8 cellular contexts compared by ENCODE assay signal in the genomic region with DNA sequence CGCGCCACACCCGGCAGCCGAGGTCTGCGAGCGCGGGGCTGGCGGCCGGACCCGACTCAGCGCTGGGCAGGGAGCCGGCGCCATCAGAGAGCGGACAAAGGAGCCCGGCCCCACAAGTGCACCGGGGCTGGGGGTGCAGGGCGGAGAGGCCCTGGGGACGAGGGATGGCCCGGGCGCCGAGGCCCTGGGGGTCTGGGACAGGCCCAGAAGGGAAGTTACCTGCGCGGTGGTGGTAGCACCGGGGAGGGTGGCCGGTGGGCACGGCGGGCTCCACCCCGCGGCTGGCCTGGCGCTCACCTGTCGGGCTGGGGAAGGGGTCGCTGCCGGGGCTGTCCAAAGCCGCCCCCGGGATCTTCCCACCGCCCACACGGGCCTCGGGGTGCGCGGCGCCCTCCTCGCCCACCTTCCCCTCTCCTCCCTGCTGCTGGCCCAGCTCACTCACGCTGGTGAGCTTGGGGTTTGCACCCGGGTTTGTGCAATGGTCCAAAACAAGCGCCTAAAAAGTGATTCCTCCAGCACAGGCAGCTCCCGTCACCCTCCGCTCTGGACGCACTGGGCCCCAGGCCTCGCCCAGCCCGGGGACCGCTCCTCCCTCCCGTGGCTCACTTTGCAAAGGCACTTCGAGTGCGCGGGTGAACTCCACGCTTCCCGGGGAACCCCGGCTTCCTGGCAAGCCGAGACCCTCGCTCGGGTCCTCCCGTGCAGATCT. TPM values are rescaled to one million over a fixed set of nuclear protein-coding genes. Genes with fewer than 3 reads are reported as not detected.
DNase-seq lines count a peak whose midpoint lies in the region; ATAC-seq, FAIRE-seq and TF ChIP-seq lines count a peak whose summit lies in the region.

A gene with protein sequence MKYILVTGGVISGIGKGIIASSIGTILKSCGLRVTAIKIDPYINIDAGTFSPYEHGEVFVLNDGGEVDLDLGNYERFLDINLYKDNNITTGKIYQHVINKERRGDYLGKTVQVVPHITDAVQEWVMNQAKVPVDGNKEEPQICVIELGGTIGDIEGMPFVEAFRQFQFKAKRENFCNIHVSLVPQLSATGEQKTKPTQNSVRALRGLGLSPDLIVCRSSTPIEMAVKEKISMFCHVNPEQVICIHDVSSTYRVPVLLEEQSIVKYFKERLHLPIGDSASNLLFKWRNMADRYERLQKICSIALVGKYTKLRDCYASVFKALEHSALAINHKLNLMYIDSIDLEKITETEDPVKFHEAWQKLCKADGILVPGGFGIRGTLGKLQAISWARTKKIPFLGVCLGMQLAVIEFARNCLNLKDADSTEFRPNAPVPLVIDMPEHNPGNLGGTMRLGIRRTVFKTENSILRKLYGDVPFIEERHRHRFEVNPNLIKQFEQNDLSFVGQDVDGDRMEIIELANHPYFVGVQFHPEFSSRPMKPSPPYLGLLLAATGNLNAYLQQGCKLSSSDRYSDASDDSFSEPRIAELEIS (minus strand): TSS at position 554 of the 709 bp plus-strand sequence. CDS start 9,767 bp downstream, outside the sequence.

- H3K4me1 Mint-ChIP-seq in activated CD4-positive, alpha-beta T cell treated with anti-CD3 and anti-CD28 coated beads, Interleukin-2, amount 10 ng/mL, durations not matched to agents 24 days and 14 days: peaks cover 15% of the 10 kb centered on the region

- no peaks in the 10 kb centered on the region for H3K9me3 Mint-ChIP-seq in activated CD4-positive, alpha-beta T cell treated with anti-CD3 and anti-CD28 coated beads, Interleukin-2, amount 10 ng/mL, durations not matched to agents 24 days and 14 days

- H3K36me3 ChIP-seq in duodenal mucosa (ENCODE audit: control insufficient read depth in 1 of 2, insufficient read depth in 2 of 2, low read length in 2 of 2): no peaks in the 10 kb centered on the region
- H3K36me3 ChIP-seq in right lobe of liver: no peaks in the 10 kb centered on the region

- POLR2A ChIA-PET in A549 (lab: Yijun Ruan, JAX): interaction anchor here (0.5 to 2.2 kb wide), 5 partner anchors 8 to 1037 kb away, joined by 3 to 11 read pairs (median 3); no protein-coding TSS in a partner anchor

- H3K4me1 ChIP-seq in A549 (no peaks in the 10 kb centered on the region), duodenal mucosa (ENCODE audit: control insufficient read depth in 1 of 2, insufficient read depth in 2 of 2, low read length in 2 of 2) (peaks cover 0 to 4% of the 10 kb centered on the region in 2 donors), right lobe of liver (no peaks in the 10 kb centered on the region)

- H3K9me3 ChIP-seq in A549 (no peaks in the 10 kb centered on the region), duodenal mucosa (ENCODE audit: control insufficient read depth in 1 of 2, low read length in 2 of 2) (no peaks in the 10 kb centered on the region), right lobe of liver (no peaks in the 10 kb centered on the region)

- CTCF ChIA-PET in A549 (lab: Yijun Ruan, JAX): interaction anchor here (0.7 to 1.0 kb wide), 3 partner anchors 10 to 22 kb away, joined by 3 to 4 read pairs (median 3); no protein-coding TSS in a partner anchor

- H3K27me3 ChIP-seq in duodenal mucosa (ENCODE audit: control insufficient read depth in 1 of 2, insufficient read depth in 2 of 2, low read length in 2 of 2) (no peaks in the 10 kb centered on the region), right lobe of liver (no peaks in the 10 kb centered on the region)

- no peaks in the 10 kb centered on the region for H3K27me3 Mint-ChIP-seq in activated CD4-positive, alpha-beta T cell treated with anti-CD3 and anti-CD28 coated beads, Interleukin-2, amount 10 ng/mL, durations not matched to agents 24 days and 14 days

- TF ChIP-seq CTCF in A549 (IDR thresholded peaks at IDR 0.05) (no peak), right lobe of liver (IDR thresholded peaks at IDR 0.05) (no peak)

- DNase-seq in A549 (ENCODE audit: low read depth in 1 of 2, low spot score in 1 of 2) (peak; percentile 69 to 79), NCI-H2171 (lab: John Stamatoyannopoulos, UW) (peak; percentile 22), right lobe of liver (peak; percentile 70 to 81 (median 73))
- DNase-seq in activated CD4-positive, alpha-beta T cell treated with anti-CD3 and anti-CD28 coated beads, Interleukin-2, amount 10 ng/mL, durations not matched to agents 24 days and 14 days: peak; percentile 85
- peak in 2 of 3 experiments; percentile 1 to 7 for DNase-seq in stimulated activated CD4-positive, alpha-beta T cell treated with anti-CD3 and anti-CD28 coated beads, TNF-alpha, amount 100 ng/mL, for 4 hours (ENCODE audit: low read depth in 3 of 3)

- H3K36me3 Mint-ChIP-seq in activated CD4-positive, alpha-beta T cell treated with anti-CD3 and anti-CD28 coated beads, Interleukin-2, amount 10 ng/mL, durations not matched to agents 24 days and 14 days (ENCODE audit: low read depth): peaks cover 3% of the 10 kb centered on the region

- ATAC-seq in A549: peak; percentile 96 to 98
- peak; percentile 93 for ATAC-seq in GM18498 (IDR thresholded peaks at IDR 0.05; ENCODE audit: unreplicated experiment)
- peak; percentile 81 for ATAC-seq in HG02852 (IDR thresholded peaks at IDR 0.05; ENCODE audit: unreplicated experiment)
- peak; percentile 88 to 96 (median 92) for ATAC-seq in right lobe of liver

- TF ChIP-seq EP300 in A549 (IDR thresholded peaks at IDR 0.05): no peak

- peak within 1 kb of the TSS; percentile 81 for H3K27ac Mint-ChIP-seq in activated CD4-positive, alpha-beta T cell treated with anti-CD3 and anti-CD28 coated beads, Interleukin-2, amount 10 ng/mL, durations not matched to agents 24 days and 14 days

- intact Hi-C loops in activated CD4-positive, alpha-beta T cell treated with anti-CD3 and anti-CD28 coated beads, Interleukin-2, amount 10 ng/mL, durations not matched to agents 24 days and 14 days (cut with micrococcal nuclease): loop anchor here (10.0 kb wide), 2 partner anchors 857 to 917 kb away; a partner anchor contains a TSS
- intact Hi-C loops in right lobe of liver (cut with DNase I): no loop called here

- TF ChIP-seq POLR2A in A549 (IDR thresholded peaks at IDR 0.05; ENCODE audit: low read length) (peak; percentile 67), right lobe of liver (IDR thresholded peaks at IDR 0.05) (peak; percentile 69)

- FAIRE-seq in A549 (lab: Jason Lieb, UNC): peak; percentile 67

- peak within 1 kb of the TSS; percentile 89 for H3K4me3 Mint-ChIP-seq in activated CD4-positive, alpha-beta T cell treated with anti-CD3 and anti-CD28 coated beads, Interleukin-2, amount 10 ng/mL, durations not matched to agents 24 days and 14 days

- H3K4me2 ChIP-seq in A549: peak within 1 kb of the TSS; percentile 94

- H3K4me3 ChIP-seq in A549: peak within 1 kb of the TSS; percentile 98
- peak within 1 kb of the TSS; percentile 72 to 78 for H3K4me3 ChIP-seq in duodenal mucosa (ENCODE audit: low read depth in 1 of 2, low read length in 2 of 2)
- peak within 1 kb of the TSS; percentile 62 to 69 (median 66) for H3K4me3 ChIP-seq in right lobe of liver

- peak within 1 kb of the TSS; percentile 68 to 84 for H3K9ac ChIP-seq in duodenal mucosa (ENCODE audit: low read depth in 1 of 2, low read length in 2 of 2)

- TF ChIP-seq RAD21 in A549 (conservative IDR thresholded peaks at IDR 0.05 in 1 of 2, IDR thresholded peaks at IDR 0.05 in 1 of 2): no peak

- H3K27ac ChIP-seq in A549 (peak within 1 kb of the TSS; percentile 97), duodenal mucosa (ENCODE audit: low read depth, low read length) (peak within 1 kb of the TSS; percentile 32), right lobe of liver (peak within 1 kb of the TSS; percentile 73 to 92 (median 86))

- 1% methylated on average over 14 of the region's 62 CpGs for WGBS in A549 (ENCODE audit: missing lambda C conversion rate)
- WGBS in right lobe of liver (ENCODE audit: insufficient coverage, low coverage, low lambda C conversion rate, missing lambda C conversion rate): 1% methylated on average over 12 of the region's 62 CpGs

TF ChIP-seq in A549, 52 proteins besides CTCF, POLR2A, EP300 and RAD21:
- TF ChIP-seq, protein P1, sequence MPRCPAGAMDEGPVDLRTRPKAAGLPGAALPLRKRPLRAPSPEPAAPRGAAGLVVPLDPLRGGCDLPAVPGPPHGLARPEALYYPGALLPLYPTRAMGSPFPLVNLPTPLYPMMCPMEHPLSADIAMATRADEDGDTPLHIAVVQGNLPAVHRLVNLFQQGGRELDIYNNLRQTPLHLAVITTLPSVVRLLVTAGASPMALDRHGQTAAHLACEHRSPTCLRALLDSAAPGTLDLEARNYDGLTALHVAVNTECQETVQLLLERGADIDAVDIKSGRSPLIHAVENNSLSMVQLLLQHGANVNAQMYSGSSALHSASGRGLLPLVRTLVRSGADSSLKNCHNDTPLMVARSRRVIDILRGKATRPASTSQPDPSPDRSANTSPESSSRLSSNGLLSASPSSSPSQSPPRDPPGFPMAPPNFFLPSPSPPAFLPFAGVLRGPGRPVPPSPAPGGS (IDR thresholded peaks at IDR 0.05): peak; percentile 68; the same call in 2 of the 3 replicates
- no peak for TF ChIP-seq KDM1A (IDR thresholded peaks at IDR 0.05; ENCODE audit: low read depth)
- TF ChIP-seq PHF8 (IDR thresholded peaks at IDR 0.05; ENCODE audit: borderline replicate concordance, low read depth): peak; percentile 46
- no peak for TF ChIP-seq HOXB13 (CRISPR knock-in tag; IDR thresholded peaks at IDR 0.05; ENCODE audit: low read depth)
- TF ChIP-seq POLR2AphosphoS2 (conservative IDR thresholded peaks at IDR 0.05; ENCODE audit: low read length): no peak
- TF ChIP-seq NR3C1 (IDR thresholded peaks at IDR 0.05): no peak
- TF ChIP-seq, protein P2, sequence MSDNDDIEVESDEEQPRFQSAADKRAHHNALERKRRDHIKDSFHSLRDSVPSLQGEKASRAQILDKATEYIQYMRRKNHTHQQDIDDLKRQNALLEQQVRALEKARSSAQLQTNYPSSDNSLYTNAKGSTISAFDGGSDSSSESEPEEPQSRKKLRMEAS (IDR thresholded peaks at IDR 0.05): peak; percentile 45; the same call in 1 of the 2 replicates
- no peak for TF ChIP-seq ZC3H11A (IDR thresholded peaks at IDR 0.05)
- no peak for TF ChIP-seq HOXB5 (CRISPR knock-in tag; IDR thresholded peaks at IDR 0.05)
- no peak for TF ChIP-seq FOXS1 (CRISPR knock-in tag; IDR thresholded peaks at IDR 0.05)
- TF ChIP-seq ESRRA (IDR thresholded peaks at IDR 0.05; ENCODE audit: borderline replicate concordance, low read length): no peak
- no peak for TF ChIP-seq JUNB (IDR thresholded peaks at IDR 0.05)
- peak in 1 of 2 experiments; percentile 26; a peak in 1 of 5 replicates for TF ChIP-seq JUN (IDR thresholded peaks at IDR 0.05)
- TF ChIP-seq EHF (CRISPR knock-in tag; IDR thresholded peaks at IDR 0.05): no peak

RNA-seq across cellular contexts. Expression of the gene that starts here (rescaled TPM):
- 16.8 and 18.5 TPM in 2 replicates for polyA plus RNA-seq in A549 (2011; rRNA removed)
- 3.5 and 3.8 TPM in 2 replicates for polyA plus RNA-seq in A549 (2012; cell fraction: cytosol; rRNA removed)
- polyA plus RNA-seq in A549 (2012; cell fraction: nucleus; rRNA removed): 4.4 and 7.5 TPM in 2 replicates
- polyA plus RNA-seq in A549 (2017; fragmentation: RNase III; extraction: RNeasy Plus Mini Kit Qiagen cat#74134 plus additional on column Dnase treatment): 10.8 to 11.5 TPM (median 11.1 TPM) in 3 replicates
- 13.9 TPM in 2 replicates for polyA minus RNA-seq in A549 (2011; rRNA and poly(A)+ RNA removed)
- 6.3 and 6.6 TPM in 2 replicates for total RNA-seq in activated CD4-positive, alpha-beta T cell treated with anti-CD3 and anti-CD28 coated beads, Interleukin-2, amount 10 ng/mL, durations not matched to agents 24 days and 14 days
- total RNA-seq in right lobe of liver: 10 to 100 TPM in 1 of 6 experiments, 1 to 10 TPM in 5; 5.0 to 10.3 (median 8.8) TPM

Comparison
In these comparisons a context has a peak if more than half of its experiments do, and no peak if none do; other contexts are left out.
1. Peak in every context shown above with its lines: DNase-seq, ATAC-seq, H3K4me3 ChIP-seq and H3K27ac ChIP-seq.
2. DNase-seq: peak in every context shown above with its lines; median percentile 85 in activated CD4-positive, alpha-beta T cell treated with anti-CD3 and anti-CD28 coated beads, Interleukin-2, amount 10 ng/mL, durations not matched to agents 24 days and 14 days; 74 in A549; 73 in right lobe of liver; 22 in NCI-H2171; 4 in stimulated activated CD4-positive, alpha-beta T cell treated with anti-CD3 and anti-CD28 coated beads, TNF-alpha, amount 100 ng/mL, for 4 hours.
3. H3K27ac ChIP-seq: peak in every context shown above with its lines; median percentile 97 in A549; 86 in right lobe of liver; 32 in duodenal mucosa.